17 cellular contexts compared by ENCODE assay signal in the genomic region with DNA sequence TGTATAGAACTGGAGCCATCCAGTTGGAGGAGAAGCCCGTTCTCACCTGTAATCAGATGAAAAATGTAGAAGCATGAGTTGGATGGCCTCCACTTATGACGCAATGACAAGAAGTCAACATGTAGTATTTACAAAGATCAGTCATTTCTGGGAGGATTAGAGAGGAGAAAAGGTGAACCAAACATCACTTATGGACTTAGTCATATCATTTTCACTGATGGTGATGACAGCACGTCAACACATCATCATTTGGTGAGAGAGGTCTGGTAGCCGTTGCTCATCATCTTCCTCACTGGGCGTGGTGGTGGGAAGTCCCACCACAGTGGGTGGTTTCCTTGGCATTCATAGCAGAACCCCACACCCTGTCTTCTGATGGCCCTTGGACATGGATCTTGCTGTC.
DNase-seq lines count a peak whose midpoint lies in the region; ATAC-seq, FAIRE-seq and TF ChIP-seq lines count a peak whose summit lies in the region.
"Had no signal": no experiment of that assay in that cellular context is flagged by ENCODE, and none has a peak within 500 bp of the region (broad histone marks: within the 10 kb centered on the region; RNA-seq: fewer than 3 reads in every experiment).

No MANE protein-coding gene starts in this region.

- no peak for TF ChIP-seq CTCF in GM13977 (IDR thresholded peaks at IDR 0.05; ENCODE audit: extremely low read depth, insufficient read depth, missing control alignments)
- TF ChIP-seq CTCF in HepG2 (CRISPR knock-in tag; IDR thresholded peaks at IDR 0.05) = no peak
- no peak for TF ChIP-seq CTCF in brain microvascular endothelial cell (IDR thresholded peaks at IDR 0.05; ENCODE audit: low read depth, low read length, missing control alignments)
- TF ChIP-seq CTCF in BE2C (IDR thresholded peaks at IDR 0.05; ENCODE audit: low read depth, low read length) = no peak

- TF ChIP-seq RAD21 in HepG2 (CRISPR knock-in tag; IDR thresholded peaks at IDR 0.05) = no peak

- TF ChIP-seq POLR2A in HepG2 (IDR thresholded peaks at IDR 0.05; ENCODE audit: insufficient read depth in 1 of 2, low read depth in 2 of 2, low read length in 2 of 2) = no peak

- H3K9ac ChIP-seq in HepG2 (ENCODE audit: insufficient read depth, low read depth, low read length) = no peak overlapping the region

- no peaks in the 10 kb centered on the region for H3K27me3 Mint-ChIP-seq in activated CD4-positive, alpha-beta memory T cell treated with anti-CD3 and anti-CD28 coated beads for 36 hours
- H3K27me3 Mint-ChIP-seq: CD4-positive, CD25-positive, alpha-beta regulatory T cell; IgD-negative memory B cell had no signal

- ATAC-seq in HepG2 (no peak; the same call in 2 of the 3 replicates), HG02571 (IDR thresholded peaks at IDR 0.05; ENCODE audit: unreplicated experiment) (no peak)

- H2AFZ ChIP-seq in HepG2 (ENCODE audit: low read length) = no peak overlapping the region

- H3K27me3 ChIP-seq in HepG2 (ENCODE audit: control insufficient read depth in 1 of 2, insufficient read depth in 2 of 2, low read length in 2 of 2) = no peaks in the 10 kb centered on the region
- no peaks in the 10 kb centered on the region for H3K27me3 ChIP-seq in brain microvascular endothelial cell (replicated peaks)
- no peaks in the 10 kb centered on the region for H3K27me3 ChIP-seq in BE2C
- H3K27me3 ChIP-seq: Peyer's patch had no signal

- intact Hi-C loops in activated CD4-positive, alpha-beta memory T cell treated with anti-CD3 and anti-CD28 coated beads for 36 hours (cut with micrococcal nuclease) = loop anchor here (1.0 to 5.0 kb wide), 7 partner anchors 8 to 206 kb away; no protein-coding TSS in a partner anchor
- intact Hi-C loops in HepG2 (cut with micrococcal nuclease; ENCODE audit: unreplicated experiment) = no loop called here

- peaks cover 45% of the 10 kb centered on the region for H3K4me1 ChIP-seq in HepG2 (ENCODE audit: insufficient read depth, low read length)
- H3K4me1 ChIP-seq in BE2C = peaks cover 6% of the 10 kb centered on the region

- H3K9me3 ChIP-seq in HepG2 (ENCODE audit: low read length) = no peaks in the 10 kb centered on the region
- no peaks in the 10 kb centered on the region for H3K9me3 ChIP-seq in BE2C
- H3K9me3 ChIP-seq: Peyer's patch, thoracic aorta had no signal

- no peaks in the 10 kb centered on the region for H3K79me2 ChIP-seq in HepG2 (ENCODE audit: insufficient read depth, low read length)

- BruUV-seq in HepG2 (replicated peaks; lab: Mats Ljungman, UMichigan) = no TSS peak

- H3K36me3 ChIP-seq in HepG2 (replicated peaks in 1 of 2; ENCODE audit: control insufficient read depth in 1 of 2, insufficient read depth in 2 of 2, low read length in 2 of 2) = no peaks in the 10 kb centered on the region
- H3K36me3 ChIP-seq in brain microvascular endothelial cell (replicated peaks) = no peaks in the 10 kb centered on the region
- H3K36me3 ChIP-seq in BE2C = peaks cover 10% of the 10 kb centered on the region
- H3K36me3 ChIP-seq: Peyer's patch, thoracic aorta had no signal

- no peak overlapping the region for H3K27ac ChIP-seq in HepG2 (ENCODE audit: extremely low read length, insufficient read depth, low read length)
- H3K27ac ChIP-seq in brain microvascular endothelial cell = no peak overlapping the region
- H3K27ac ChIP-seq: Peyer's patch had no signal

- in situ Hi-C loops in GM13977 (cut with MboI; ENCODE audit: low pct_unique_long_range_greater_than_20kb, low sequenced_read_pairs, unreplicated experiment) = loop anchor here (25.0 kb wide), 1 partner anchor 329 kb away; no protein-coding TSS in a partner anchor
- in situ Hi-C loops in HepG2 (cut with HindIII; ENCODE audit: extremely low pct_ligation_motif_present, low pct_unique_long_range_greater_than_20kb) = no loop called here
- in situ Hi-C loops in brain microvascular endothelial cell (cut with HindIII; ENCODE audit: low pct_ligation_motif_present, low sequenced_read_pairs) = no loop called here

- CTCF ChIA-PET in activated CD4-positive, alpha-beta memory T cell treated with anti-CD3 and anti-CD28 coated beads for 36 hours (lab: Charles Lee) = interaction anchor here (0.7 kb wide), 1 partner anchor 10 kb away, joined by 3 read pairs; no protein-coding TSS in a partner anchor
- CTCF ChIA-PET in HepG2 (lab: Yijun Ruan, JAX; ENCODE audit: low intra/inter-chr PET ratio, low total read pairs) = no interaction called here

- FAIRE-seq in HepG2 (lab: Jason Lieb, UNC) = peak; percentile 75
- FAIRE-seq: astrocyte, GM18507, islet of Langerhans had no signal

- no peaks in the 10 kb centered on the region for H4K20me1 ChIP-seq in HepG2 (ENCODE audit: insufficient read depth, low read length)

- DNase-seq in DMS53 treated with DMSO at 0.1 percent for 48 hours (lab: John Stamatoyannopoulos, UW; ENCODE audit: unreplicated experiment) (peak; percentile 94), GM13977 (ENCODE audit: low spot score) (peak; percentile 16), HepG2 (ENCODE audit: low spot score) (peak; percentile 70), brain microvascular endothelial cell (no peak), BE2C (no peak), hepatic stellate cell (ENCODE audit: low spot score) (no peak)
- peak; percentile 88 for DNase-seq in activated CD4-positive, alpha-beta memory T cell treated with anti-CD3 and anti-CD28 coated beads for 36 hours
- DNase-seq: foreskin fibroblast, NCI-H1436 treated with DMSO at 0.1 percent for 48 hours, Peyer's patch had no signal

- H3K4me3 ChIP-seq in HepG2 (replicated peaks in 1 of 3; ENCODE audit: insufficient read depth in 1 of 3, low read depth in 2 of 3, low read length in 3 of 3) = no peak overlapping the region
- no peak overlapping the region for H3K4me3 ChIP-seq in brain microvascular endothelial cell (ENCODE audit: low read depth, low read length)
- no peak overlapping the region for H3K4me3 ChIP-seq in BE2C (ENCODE audit: low read depth, low read length)
- H3K4me3 ChIP-seq: Peyer's patch had no signal

- H3K4me3 Mint-ChIP-seq in activated CD4-positive, alpha-beta memory T cell treated with anti-CD3 and anti-CD28 coated beads for 36 hours = no peak overlapping the region
- H3K4me3 Mint-ChIP-seq: IgD-negative memory B cell had no signal

- no peak overlapping the region for H3K4me2 ChIP-seq in HepG2 (ENCODE audit: low read depth, low read length)

- WGBS in HepG2 (ENCODE audit: low lambda C conversion rate) = 31% methylated on average over 5 of the region's 5 CpGs

- POLR2A ChIA-PET in activated CD4-positive, alpha-beta memory T cell treated with anti-CD3 and anti-CD28 coated beads for 36 hours (lab: Charles Lee) = interaction anchor here (2.4 to 2.6 kb wide), 2 partner anchors 10 to 13 kb away, joined by 15 to 19 read pairs; no protein-coding TSS in a partner anchor
- POLR2A ChIA-PET in HepG2 (lab: Yijun Ruan, JAX) = no interaction called here

- H3K4me1 Mint-ChIP-seq in activated CD4-positive, alpha-beta memory T cell treated with anti-CD3 and anti-CD28 coated beads for 36 hours (ENCODE audit: low read depth) = peaks cover 28% of the 10 kb centered on the region
- H3K4me1 Mint-ChIP-seq: CD4-positive, CD25-positive, alpha-beta regulatory T cell; IgD-negative memory B cell had no signal

- no peaks in the 10 kb centered on the region for H3K9me3 Mint-ChIP-seq in activated CD4-positive, alpha-beta memory T cell treated with anti-CD3 and anti-CD28 coated beads for 36 hours
- H3K9me3 Mint-ChIP-seq: CD4-positive, CD25-positive, alpha-beta regulatory T cell had no signal

- peak overlapping the region; percentile 76 for H3K27ac Mint-ChIP-seq in activated CD4-positive, alpha-beta memory T cell treated with anti-CD3 and anti-CD28 coated beads for 36 hours
- H3K27ac Mint-ChIP-seq: CD4-positive, CD25-positive, alpha-beta regulatory T cell; IgD-negative memory B cell had no signal

- TF ChIP-seq EP300 in HepG2 (IDR thresholded peaks at IDR 0.05; ENCODE audit: low read depth in 2 of 2, low read length in 2 of 2) (peak in 1 of 2 experiments; percentile 73; a peak in 2 of 4 replicates), HepG2 (CRISPR knock-in tag; IDR thresholded peaks at IDR 0.05; ENCODE audit: borderline replicate concordance) (no peak)

- H3K36me3 Mint-ChIP-seq in activated CD4-positive, alpha-beta memory T cell treated with anti-CD3 and anti-CD28 coated beads for 36 hours = peaks cover 12% of the 10 kb centered on the region

TF ChIP-seq in HepG2, 621 proteins besides CTCF, POLR2A, EP300 and RAD21 (continues in another document):
- TF ChIP-seq ZNF136 (CRISPR knock-in tag; IDR thresholded peaks at IDR 0.05; ENCODE audit: low read depth) (no peak), MEF2D (CRISPR knock-in tag; IDR thresholded peaks at IDR 0.05) (no peak), NFKBIZ (CRISPR knock-in tag; IDR thresholded peaks at IDR 0.05) (0 out of 2 replicates have a peak, but pooled peaks have one; percentile 34), HDAC2 (CRISPR knock-in tag; IDR thresholded peaks at IDR 0.05) (peak; percentile 76), TRIM24 (CRISPR knock-in tag; IDR thresholded peaks at IDR 0.05) (0 out of 2 replicates have a peak, but pooled peaks have one; percentile 51), ASH2L (IDR thresholded peaks at IDR 0.05; ENCODE audit: insufficient read length, low read depth, low read length) (no peak)
- TF ChIP-seq, protein P1, sequence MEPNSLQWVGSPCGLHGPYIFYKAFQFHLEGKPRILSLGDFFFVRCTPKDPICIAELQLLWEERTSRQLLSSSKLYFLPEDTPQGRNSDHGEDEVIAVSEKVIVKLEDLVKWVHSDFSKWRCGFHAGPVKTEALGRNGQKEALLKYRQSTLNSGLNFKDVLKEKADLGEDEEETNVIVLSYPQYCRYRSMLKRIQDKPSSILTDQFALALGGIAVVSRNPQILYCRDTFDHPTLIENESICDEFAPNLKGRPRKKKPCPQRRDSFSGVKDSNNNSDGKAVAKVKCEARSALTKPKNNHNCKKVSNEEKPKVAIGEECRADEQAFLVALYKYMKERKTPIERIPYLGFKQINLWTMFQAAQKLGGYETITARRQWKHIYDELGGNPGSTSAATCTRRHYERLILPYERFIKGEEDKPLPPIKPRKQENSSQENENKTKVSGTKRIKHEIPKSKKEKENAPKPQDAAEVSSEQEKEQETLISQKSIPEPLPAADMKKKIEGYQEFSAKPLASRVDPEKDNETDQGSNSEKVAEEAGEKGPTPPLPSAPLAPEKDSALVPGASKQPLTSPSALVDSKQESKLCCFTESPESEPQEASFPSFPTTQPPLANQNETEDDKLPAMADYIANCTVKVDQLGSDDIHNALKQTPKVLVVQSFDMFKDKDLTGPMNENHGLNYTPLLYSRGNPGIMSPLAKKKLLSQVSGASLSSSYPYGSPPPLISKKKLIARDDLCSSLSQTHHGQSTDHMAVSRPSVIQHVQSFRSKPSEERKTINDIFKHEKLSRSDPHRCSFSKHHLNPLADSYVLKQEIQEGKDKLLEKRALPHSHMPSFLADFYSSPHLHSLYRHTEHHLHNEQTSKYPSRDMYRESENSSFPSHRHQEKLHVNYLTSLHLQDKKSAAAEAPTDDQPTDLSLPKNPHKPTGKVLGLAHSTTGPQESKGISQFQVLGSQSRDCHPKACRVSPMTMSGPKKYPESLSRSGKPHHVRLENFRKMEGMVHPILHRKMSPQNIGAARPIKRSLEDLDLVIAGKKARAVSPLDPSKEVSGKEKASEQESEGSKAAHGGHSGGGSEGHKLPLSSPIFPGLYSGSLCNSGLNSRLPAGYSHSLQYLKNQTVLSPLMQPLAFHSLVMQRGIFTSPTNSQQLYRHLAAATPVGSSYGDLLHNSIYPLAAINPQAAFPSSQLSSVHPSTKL (CRISPR knock-in tag; IDR thresholded peaks at IDR 0.05) = peak; percentile 90

Comparison
In these comparisons a context has a peak if more than half of its experiments do, and no peak if none do; other contexts are left out.
1. DNase-seq: peak in DMS53 treated with DMSO at 0.1 percent for 48 hours (single experiment), GM13977 (single experiment), activated CD4-positive, alpha-beta memory T cell treated with anti-CD3 and anti-CD28 coated beads for 36 hours (single experiment) and HepG2 (single experiment); none in brain microvascular endothelial cell (single experiment), BE2C (single experiment) and hepatic stellate cell (single experiment).